In the genomic region with DNA sequence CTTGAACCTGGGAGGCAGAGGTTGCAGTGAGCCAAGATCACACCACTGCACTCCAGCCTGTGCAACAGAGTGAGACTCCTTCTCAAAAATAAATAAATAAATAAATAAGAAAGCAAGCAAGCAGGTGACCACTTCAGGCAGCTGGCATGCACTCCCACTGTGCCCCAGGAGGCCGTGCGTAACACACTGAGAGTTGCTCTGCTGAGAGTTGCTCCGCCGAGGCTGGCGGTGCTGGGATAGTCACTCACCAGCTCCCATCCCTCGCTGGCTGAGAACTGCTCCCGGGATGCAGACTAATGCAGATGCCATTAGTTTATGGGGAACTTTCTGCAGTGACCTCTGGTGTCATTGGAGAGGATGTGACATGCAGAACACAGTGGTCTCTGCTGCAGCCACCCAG, we compare ENCODE assay signal across 19 cellular contexts.
A peak's percentile ranks its signal among the peaks of the same experiment; 100 is the strongest.
DNase-seq lines count a peak whose midpoint lies in the region; ATAC-seq and TF ChIP-seq lines count a peak whose summit lies in the region.
"Had no signal": no experiment of that assay in that cellular context is flagged by ENCODE, and none has a peak within 500 bp of the region (broad histone marks: within the 10 kb centered on the region; RNA-seq: fewer than 3 reads in every experiment).

No MANE protein-coding gene starts in this region.

- no peak for DNase-seq in activated naive CD8-positive, alpha-beta T cell treated with anti-CD3 and anti-CD28 coated beads for 36 hours
- DNase-seq in NCI-H2107 (lab: John Stamatoyannopoulos, UW): peak; percentile 57
- DNase-seq in nephron progenitor cell: no peak
- no peak for DNase-seq in Right ventricle myocardium superior
- DNase-seq in upper lobe of right lung: no peak
- DNase-seq: GM23248, HCEC 1CT, Kasumi-1, NCI-H1930, NCI-H2171 treated with DMSO at 0.1 percent for 48 hours, NCI-H446 treated with DMSO at 0.1 percent for 48 hours, NCI-H526 treated with DMSO at 0.1 percent for 48 hours, OCI-M1 had no signal

- no peaks in the 10 kb centered on the region for H3K27me3 Mint-ChIP-seq in activated naive CD8-positive, alpha-beta T cell
- no peaks in the 10 kb centered on the region for H3K27me3 Mint-ChIP-seq in activated naive CD8-positive, alpha-beta T cell treated with anti-CD3 and anti-CD28 coated beads for 36 hours
- H3K27me3 Mint-ChIP-seq in brain (no peaks in the 10 kb centered on the region), nephron progenitor cell (ENCODE audit: low read depth, poor library complexity) (no peaks in the 10 kb centered on the region)
- H3K27me3 Mint-ChIP-seq: B cell had no signal

- no peaks in the 10 kb centered on the region for H3K27me3 ChIP-seq in upper lobe of right lung

- H3K27ac Mint-ChIP-seq in activated naive CD8-positive, alpha-beta T cell: peak overlapping the region; percentile 41
- no peak overlapping the region for H3K27ac Mint-ChIP-seq in activated naive CD8-positive, alpha-beta T cell treated with anti-CD3 and anti-CD28 coated beads for 36 hours
- H3K27ac Mint-ChIP-seq in brain (peak overlapping the region in 3 of 5 experiments; percentile 20 to 69 (median 35)), nephron progenitor cell (peak overlapping the region; percentile 71)
- H3K27ac Mint-ChIP-seq: B cell had no signal

- intact Hi-C loops in Right ventricle myocardium superior (cut with DNase I): no loop called here
- intact Hi-C loops in upper lobe of right lung (cut with DNase I): no loop called here

- peaks cover 5% of the 10 kb centered on the region for H3K36me3 Mint-ChIP-seq in activated naive CD8-positive, alpha-beta T cell
- peaks cover 15% of the 10 kb centered on the region for H3K36me3 Mint-ChIP-seq in activated naive CD8-positive, alpha-beta T cell treated with anti-CD3 and anti-CD28 coated beads for 36 hours
- H3K36me3 Mint-ChIP-seq in brain: peaks cover 72% of the 10 kb centered on the region
- peaks cover 39% of the 10 kb centered on the region for H3K36me3 Mint-ChIP-seq in nephron progenitor cell (ENCODE audit: low read depth)

- peaks cover 1% of the 10 kb centered on the region for H3K4me1 Mint-ChIP-seq in activated naive CD8-positive, alpha-beta T cell (ENCODE audit: low read depth)
- H3K4me1 Mint-ChIP-seq in activated naive CD8-positive, alpha-beta T cell treated with anti-CD3 and anti-CD28 coated beads for 36 hours: no peaks in the 10 kb centered on the region
- H3K4me1 Mint-ChIP-seq in brain (peaks cover 18% of the 10 kb centered on the region), nephron progenitor cell (no peaks in the 10 kb centered on the region)
- H3K4me1 Mint-ChIP-seq: B cell, CD14-positive monocyte had no signal

- no peak for ATAC-seq in Right ventricle myocardium superior (ENCODE audit: poor library complexity)
- ATAC-seq in upper lobe of right lung: no peak
- no peak for ATAC-seq in GM21447 (IDR thresholded peaks at IDR 0.05; ENCODE audit: unreplicated experiment)
- ATAC-seq: Right ventricle myocardium inferior had no signal

- peaks cover 1% of the 10 kb centered on the region for H3K4me1 ChIP-seq in upper lobe of right lung

- TF ChIP-seq CTCF in brain (conservative IDR thresholded peaks at IDR 0.05) (no peak), nephron progenitor cell (IDR thresholded peaks at IDR 0.05) (no peak), upper lobe of right lung (IDR thresholded peaks at IDR 0.05) (no peak)

- no peaks in the 10 kb centered on the region for H3K9me3 Mint-ChIP-seq in activated naive CD8-positive, alpha-beta T cell (ENCODE audit: low read depth)
- peaks cover 2% of the 10 kb centered on the region for H3K9me3 Mint-ChIP-seq in activated naive CD8-positive, alpha-beta T cell treated with anti-CD3 and anti-CD28 coated beads for 36 hours
- peaks cover 0 to 2% (median 0%) of the 10 kb centered on the region in 5 experiments for H3K9me3 Mint-ChIP-seq in brain
- no peaks in the 10 kb centered on the region for H3K9me3 Mint-ChIP-seq in nephron progenitor cell
- H3K9me3 Mint-ChIP-seq: CD14-positive monocyte had no signal

- no peaks in the 10 kb centered on the region for H3K9me3 ChIP-seq in upper lobe of right lung

- peaks cover 58% of the 10 kb centered on the region for H3K36me3 ChIP-seq in upper lobe of right lung

- no peak overlapping the region for H3K27ac ChIP-seq in upper lobe of right lung
- H3K27ac ChIP-seq: GM23248 had no signal

- no peak overlapping the region for H3K4me3 Mint-ChIP-seq in activated naive CD8-positive, alpha-beta T cell
- no peak overlapping the region for H3K4me3 Mint-ChIP-seq in activated naive CD8-positive, alpha-beta T cell treated with anti-CD3 and anti-CD28 coated beads for 36 hours
- H3K4me3 Mint-ChIP-seq in brain: no peak overlapping the region
- no peak overlapping the region for H3K4me3 Mint-ChIP-seq in nephron progenitor cell
- H3K4me3 Mint-ChIP-seq: B cell had no signal

- no peak overlapping the region for H3K4me3 ChIP-seq in upper lobe of right lung
- H3K4me3 ChIP-seq: GM23248 had no signal
